17 cellular contexts compared by ENCODE assay signal in genomic region chr2:48312126-48312525, GRCh38. TPM values are rescaled to one million over a fixed set of nuclear protein-coding genes. Genes with fewer than 3 reads are reported as not detected.
DNase-seq lines count a peak whose midpoint lies in the region; ATAC-seq, FAIRE-seq and TF ChIP-seq lines count a peak whose summit lies in the region.
"Had no signal": no experiment of that assay in that cellular context is flagged by ENCODE, and none has a peak within 500 bp of the region (broad histone marks: within the 10 kb centered on the region; RNA-seq: fewer than 3 reads in every experiment).

No MANE protein-coding gene starts in this region.

- peaks cover 5 to 14% of the 10 kb centered on the region in 2 experiments; a peak in 3 of 5 replicates for H3K4me1 ChIP-seq in K562 (replicated peaks in 1 of 2; ENCODE audit: control insufficient read depth in 2 of 2, insufficient read depth in 2 of 2, low read length in 2 of 2)
- H3K4me1 ChIP-seq in esophagus muscularis mucosa: peaks cover 7 to 33% (median 26%) of the 10 kb centered on the region in 4 donors

- no peak overlapping the region for H3K27ac Mint-ChIP-seq in nephron
- no peak overlapping the region for H3K27ac Mint-ChIP-seq in stimulated activated naive B cell treated with anti-CD40 and anti-IgM and Interleukin-4, amounts not matched to agents 10 μg/mL and 1 μg/mL and 100 μg/mL, for 72 hours

- H3K4me2 ChIP-seq in K562 (ENCODE audit: insufficient read depth, low read length): no peak overlapping the region
- H3K4me2 ChIP-seq: SK-N-SH had no signal

- no peak for FAIRE-seq in K562 (lab: Jason Lieb, UNC)
- FAIRE-seq: H54 had no signal

- CTCF ChIA-PET in K562 (lab: Yijun Ruan, JAX; ENCODE audit: low intra/inter-chr PET ratio): no interaction called here

- no peak overlapping the region for H3K9ac ChIP-seq in K562 (ENCODE audit: insufficient read depth in 1 of 2, low read depth in 2 of 2, low read length in 2 of 2)
- H3K9ac ChIP-seq: SK-N-SH had no signal

- 75% methylated on average over 2 of the region's 2 CpGs for WGBS in K562 (ENCODE audit: insufficient coverage, low coverage, missing lambda C conversion rate)
- WGBS in esophagus muscularis mucosa: 71% methylated on average over 2 of the region's 2 CpGs

- no peaks in the 10 kb centered on the region for H3K9me3 ChIP-seq in K562 (replicated peaks; ENCODE audit: control insufficient read depth, insufficient read depth, low read depth, low read length)
- no peaks in the 10 kb centered on the region for H3K9me3 ChIP-seq in esophagus muscularis mucosa
- H3K9me3 ChIP-seq: SK-N-SH had no signal

- peaks cover 2% of the 10 kb centered on the region for H3K4me1 Mint-ChIP-seq in nephron
- H3K4me1 Mint-ChIP-seq in stimulated activated naive B cell treated with anti-CD40 and anti-IgM and Interleukin-4, amounts not matched to agents 10 μg/mL and 1 μg/mL and 100 μg/mL, for 72 hours: peaks cover 8 to 38% of the 10 kb centered on the region in 2 donors

- H3K27ac ChIP-seq in K562 (ENCODE audit: extremely low read depth, low read depth, low read length) (no peak overlapping the region), esophagus muscularis mucosa (replicated peaks in 1 of 4) (no peak overlapping the region)
- H3K27ac ChIP-seq: brain microvascular endothelial cell had no signal

- TF ChIP-seq EP300 in K562 (IDR thresholded peaks at IDR 0.05; ENCODE audit: low read length) (no peak), esophagus muscularis mucosa (IDR thresholded peaks at IDR 0.05) (no peak)

- peak overlapping the region in 2 of 3 experiments; percentile 23 to 38 for H3K4me3 Mint-ChIP-seq in nephron
- H3K4me3 Mint-ChIP-seq in stimulated activated naive B cell treated with anti-CD40 and anti-IgM and Interleukin-4, amounts not matched to agents 10 μg/mL and 1 μg/mL and 100 μg/mL, for 72 hours: no peak overlapping the region

- no peak for ATAC-seq in K562
- ATAC-seq in stimulated activated naive B cell treated with anti-CD40 and anti-IgM and Interleukin-4, amounts not matched to agents 10 μg/mL and 1 μg/mL and 100 μg/mL, for 72 hours (replicated peaks): no peak
- ATAC-seq: effector memory CD8-positive, alpha-beta T cell had no signal

- in situ Hi-C loops in G401 (cut with HindIII; ENCODE audit: low sequenced_read_pairs) (no loop called here), K562 (cut with MboI) (no loop called here)

- POLR2A ChIA-PET in K562 (lab: Yijun Ruan, JAX): no interaction called here

- peak; percentile 8 for DNase-seq in G401 (ENCODE audit: low spot score)
- peak; percentile 39 for DNase-seq in M059J (ENCODE audit: low read depth)
- no peak for DNase-seq in K562 (ENCODE audit: extremely low read depth in 1 of 4, low spot score in 3 of 4)
- DNase-seq in stimulated activated naive B cell treated with anti-CD40 and anti-IgM and Interleukin-4, amounts not matched to agents 10 μg/mL and 1 μg/mL and 100 μg/mL, for 72 hours: no peak
- DNase-seq in DMS153 (lab: John Stamatoyannopoulos, UW): no peak
- DNase-seq in esophagus muscularis mucosa (ENCODE audit: extremely low spot score): no peak
- DNase-seq: activated CD4-positive, CD25-positive, alpha-beta regulatory T cell; brain microvascular endothelial cell; C1 segment of cervical spinal cord; effector memory CD8-positive, alpha-beta T cell; GDM1; MM.1S; SK-N-SH; spleen; substantia nigra had no signal

- H3K27me3 Mint-ChIP-seq in nephron (ENCODE audit: low read depth): no peaks in the 10 kb centered on the region
- no peaks in the 10 kb centered on the region for H3K27me3 Mint-ChIP-seq in stimulated activated naive B cell treated with anti-CD40 and anti-IgM and Interleukin-4, amounts not matched to agents 10 μg/mL and 1 μg/mL and 100 μg/mL, for 72 hours
- H3K27me3 Mint-ChIP-seq: effector memory CD8-positive, alpha-beta T cell had no signal

- no peak overlapping the region for H2AFZ ChIP-seq in K562 (ENCODE audit: low read depth, low read length)

- no peak overlapping the region for H3K4me3 ChIP-seq in K562
- no peak overlapping the region for H3K4me3 ChIP-seq in esophagus muscularis mucosa

- no peaks in the 10 kb centered on the region for H3K36me3 Mint-ChIP-seq in nephron (ENCODE audit: low read depth)
- H3K36me3 Mint-ChIP-seq in stimulated activated naive B cell treated with anti-CD40 and anti-IgM and Interleukin-4, amounts not matched to agents 10 μg/mL and 1 μg/mL and 100 μg/mL, for 72 hours: peaks cover 23 to 34% of the 10 kb centered on the region in 2 donors

- H3K36me3 ChIP-seq in K562 (ENCODE audit: control insufficient read depth, insufficient read depth, low read length): no peaks in the 10 kb centered on the region
- H3K36me3 ChIP-seq in esophagus muscularis mucosa: no peaks in the 10 kb centered on the region
- H3K36me3 ChIP-seq: brain microvascular endothelial cell, spleen had no signal

- H4K20me1 ChIP-seq in K562 (replicated peaks; ENCODE audit: control insufficient read depth, insufficient read depth, low read length): no peaks in the 10 kb centered on the region

- H3K27me3 ChIP-seq in K562 (ENCODE audit: control insufficient read depth in 2 of 2, insufficient read depth in 2 of 2, low read length in 2 of 2) (no peaks in the 10 kb centered on the region), esophagus muscularis mucosa (no peaks in the 10 kb centered on the region)
- H3K27me3 ChIP-seq: brain microvascular endothelial cell, spleen had no signal

- no peaks in the 10 kb centered on the region for H3K9me1 ChIP-seq in K562 (ENCODE audit: control insufficient read depth, insufficient read depth, low read length)

- TF ChIP-seq POLR2A in K562 (conservative IDR thresholded peaks at IDR 0.05) (no peak), esophagus muscularis mucosa (IDR thresholded peaks at IDR 0.05; ENCODE audit: low read depth) (no peak)

- no TSS peak for BruUV-seq in K562 (replicated peaks; lab: Mats Ljungman, UMichigan)

- peaks cover 17% of the 10 kb centered on the region for H3K9me3 Mint-ChIP-seq in nephron
- peaks cover 5 to 13% of the 10 kb centered on the region in 2 donors for H3K9me3 Mint-ChIP-seq in stimulated activated naive B cell treated with anti-CD40 and anti-IgM and Interleukin-4, amounts not matched to agents 10 μg/mL and 1 μg/mL and 100 μg/mL, for 72 hours
- H3K9me3 Mint-ChIP-seq: effector memory CD8-positive, alpha-beta T cell had no signal

- no peak for TF ChIP-seq RAD21 in K562 (CRISPR knock-in tag; conservative IDR thresholded peaks at IDR 0.05 in 1 of 2, IDR thresholded peaks at IDR 0.05 in 1 of 2)

- intact Hi-C loops in K562 (cut with micrococcal nuclease) (no loop called here), esophagus muscularis mucosa (cut with DNase I) (no loop called here)

- H3K79me2 ChIP-seq in K562 (ENCODE audit: control insufficient read depth, insufficient read depth, low read length): peaks cover 34% of the 10 kb centered on the region

- TF ChIP-seq CTCF in K562 (IDR thresholded peaks at IDR 0.05 in 2 of 3, conservative IDR thresholded peaks at IDR 0.05 in 1 of 3; ENCODE audit: insufficient read depth in 2 of 3, low read depth in 1 of 3, low read length in 3 of 3): no peak
- no peak for TF ChIP-seq CTCF in nephron (IDR thresholded peaks at IDR 0.05; ENCODE audit: unreplicated experiment in 3 of 3)
- no peak for TF ChIP-seq CTCF in esophagus muscularis mucosa (IDR thresholded peaks at IDR 0.05)

TF ChIP-seq in K562, 482 proteins besides CTCF, POLR2A, EP300 and RAD21:
- TF ChIP-seq ZNF197 (CRISPR knock-in tag; IDR thresholded peaks at IDR 0.05; ENCODE audit: low read depth) (no peak), BRF1 (IDR thresholded peaks at IDR 0.05; ENCODE audit: borderline replicate concordance, extremely low read depth, insufficient read length) (no peak), TSC22D4 (tag; IDR thresholded peaks at IDR 0.05) (no peak), MECOM (CRISPR knock-in tag; IDR thresholded peaks at IDR 0.05) (no peak), MTA3 (IDR thresholded peaks at IDR 0.05; ENCODE audit: borderline replicate concordance) (no peak), PYGO2 (tag; IDR thresholded peaks at IDR 0.05) (no peak), NFIC (IDR thresholded peaks at IDR 0.05) (peak; percentile 26; the same call in 1 of the 2 replicates), MAFG (tag; conservative IDR thresholded peaks at IDR 0.05) (no peak), FOSL1 (tag; conservative IDR thresholded peaks at IDR 0.05) (peak; percentile 70), RBBP5 (IDR thresholded peaks at IDR 0.05; ENCODE audit: borderline replicate concordance, insufficient read depth, low read length, poor library complexity, severe bottlenecking) (no peak), ZNF511 (CRISPR knock-in tag; IDR thresholded peaks at IDR 0.05) (no peak), FOXJ3 (CRISPR knock-in tag; IDR thresholded peaks at IDR 0.05) (no peak)

RNA-seq across cellular contexts. Expression of gene FOXN2, which starts 2.4 kb away (rescaled TPM):
- 22.5 and 52.8 TPM in 2 replicates for total RNA-seq in G401 (2014; rRNA removed; shearing (Covaris generic))
- 14.0 and 25.8 TPM in 2 replicates for total RNA-seq in M059J (2014; rRNA removed; shearing (Covaris generic))
- total RNA-seq in K562 (2011; cell fraction: chromatin; rRNA removed; ENCODE audit: low replicate concordance): 41.6 and 60.4 TPM in 2 replicates
- total RNA-seq in K562 (2011; cell fraction: nucleolus; rRNA removed): 13.7 and 17.9 TPM in 2 replicates
- 21.9 and 34.4 TPM in 2 replicates for total RNA-seq in K562 (2011; cell fraction: nucleoplasm; rRNA removed)
- total RNA-seq in K562 (2014; rRNA removed) (24.4 and 25.7 TPM in 2 replicates), K562 (2014; rRNA removed; fragmentation: Illumina TruSeq; extraction: Trizol) (36.1 and 41.0 TPM in 2 replicates), K562 (2015; rRNA removed; fragmentation: Illumina TruSeq; extraction: Trizol) (26.4 and 31.1 TPM in 2 replicates), K562 (2021) (26.7 and 30.1 TPM in 2 replicates), esophagus muscularis mucosa (10 to 100 TPM; 21.8 to 32.3 (median 25.5) TPM)
- polyA plus RNA-seq in K562 (2011; rRNA removed) (23.0 and 25.9 TPM in 2 replicates), K562 (2014; fragmentation: Illumina TruSeq; extraction: Trizol) (19.6 and 24.2 TPM in 2 replicates), K562 (2014; fragmentation: Nextera tagmentation; extraction: Ambion mirVana) (10 to 100 TPM; 12.4 to 22.8 TPM), K562 (2014; rRNA removed) (10.5 and 11.4 TPM in 2 replicates)
- polyA plus RNA-seq in K562 (2011; cell fraction: cytosol; rRNA removed): 5.2 and 10.6 TPM in 2 replicates
- polyA plus RNA-seq in K562 (2011; cell fraction: nucleus; rRNA removed): 13.7 and 18.9 TPM in 2 replicates
- polyA plus RNA-seq in K562 (2012): 8.5 and 10.5 TPM in 2 replicates
- polyA minus RNA-seq in K562 (2011; rRNA and poly(A)+ RNA removed): 66.3 and 97.5 TPM in 2 replicates
- polyA minus RNA-seq in K562 (2011; cell fraction: cytosol; rRNA and poly(A)+ RNA removed): 23.6 and 24.8 TPM in 2 replicates
- 15.6 and 26.7 TPM in 2 replicates for polyA minus RNA-seq in K562 (2011; cell fraction: nucleus; rRNA and poly(A)+ RNA removed)

Comparison
In these comparisons a context has a peak if more than half of its experiments do, and no peak if none do; other contexts are left out.
1. DNase-seq: peak in G401 (single experiment) and M059J (single experiment); none in K562 (0 of 4), stimulated activated naive B cell treated with anti-CD40 and anti-IgM and Interleukin-4, amounts not matched to agents 10 μg/mL and 1 μg/mL and 100 μg/mL, for 72 hours (single experiment), DMS153 (single experiment) and esophagus muscularis mucosa (single experiment).
2. H3K4me3 Mint-ChIP-seq: peak in nephron (2 of 3); none in stimulated activated naive B cell treated with anti-CD40 and anti-IgM and Interleukin-4, amounts not matched to agents 10 μg/mL and 1 μg/mL and 100 μg/mL, for 72 hours (0 of 2).